8 cellular contexts compared by ENCODE assay signal in genomic region chr1:230868736-230869385, GRCh38. TPM values are rescaled to one million over a fixed set of nuclear protein-coding genes. Genes with fewer than 3 reads are reported as not detected.
A peak's percentile ranks its signal among the peaks of the same experiment; 100 is the strongest.
DNase-seq lines count a peak whose midpoint lies in the region; ATAC-seq and TF ChIP-seq lines count a peak whose summit lies in the region.

No MANE protein-coding gene starts in this region.

- H3K36me3 Mint-ChIP-seq in progenitor cell of endocrine pancreas (ENCODE audit: insufficient read depth): peaks cover 1% of the 10 kb centered on the region

- H3K9me3 Mint-ChIP-seq in progenitor cell of endocrine pancreas (ENCODE audit: low read depth): no peaks in the 10 kb centered on the region

- no peaks in the 10 kb centered on the region for H3K27me3 Mint-ChIP-seq in progenitor cell of endocrine pancreas

- ATAC-seq in HG02678 (IDR thresholded peaks at IDR 0.05; ENCODE audit: unreplicated experiment): peak; percentile 51
- peak; percentile 56 to 60 for ATAC-seq in left cardiac atrium

- peak overlapping the region; percentile 99 for H3K27ac Mint-ChIP-seq in progenitor cell of endocrine pancreas

- peak in 3 of 4 experiments; percentile 7 to 14 (median 11) for DNase-seq in stimulated activated CD4-positive, alpha-beta T cell treated with anti-CD3 and anti-CD28 coated beads, Interleukin-1b, Interleukin-23, amount 100 ng/mL, for 24 hours (ENCODE audit: low read depth in 4 of 4, low spot score in 1 of 4)
- no peak for DNase-seq in stimulated activated CD4-positive, alpha-beta T cell treated with anti-CD3 and anti-CD28 coated beads, Interleukin-4, amount 100 ng/mL, for 1 hour
- DNase-seq in NCI-H1694 treated with DMSO at 0.1 percent for 48 hours (lab: John Stamatoyannopoulos, UW): peak; percentile 100
- DNase-seq in activated naive CD4-positive, alpha-beta T cell treated with anti-CD3 and anti-CD28 coated beads, Interleukin-2, amount 50 U/mL, for 16 hours: peak; percentile 17
- peak; percentile 71 for DNase-seq in left cardiac atrium
- peak; percentile 37 for DNase-seq in progenitor cell of endocrine pancreas (ENCODE audit: low spot score, unreplicated experiment)
- no peak for DNase-seq in cortex of kidney (lab: John Stamatoyannopoulos, UW)

- H3K4me3 Mint-ChIP-seq in progenitor cell of endocrine pancreas (ENCODE audit: low read depth): peak overlapping the region; percentile 85

- peaks cover 38% of the 10 kb centered on the region for H3K4me1 Mint-ChIP-seq in progenitor cell of endocrine pancreas (ENCODE audit: low read depth)

- intact Hi-C loops in left cardiac atrium (cut with DNase I): loop anchor here in 1 of 2 donors (5.0 kb wide), 1 partner anchor 72 kb away; no protein-coding TSS in a partner anchor

- TF ChIP-seq CTCF in progenitor cell of endocrine pancreas (IDR thresholded peaks at IDR 0.05; ENCODE audit: unreplicated experiment): no peak

RNA-seq across cellular contexts. Expression of gene C1orf198, which starts 0.5 kb away (rescaled TPM):
- total RNA-seq in left cardiac atrium (10 to 100 TPM; 51.8 to 54.8 TPM), progenitor cell of endocrine pancreas (67.8 and 70.1 TPM in 2 replicates)

Comparison
In these comparisons a context has a peak if more than half of its experiments do, and no peak if none do; other contexts are left out.
1. DNase-seq: peak in stimulated activated CD4-positive, alpha-beta T cell treated with anti-CD3 and anti-CD28 coated beads, Interleukin-1b, Interleukin-23, amount 100 ng/mL, for 24 hours (3 of 4), NCI-H1694 treated with DMSO at 0.1 percent for 48 hours (single experiment), activated naive CD4-positive, alpha-beta T cell treated with anti-CD3 and anti-CD28 coated beads, Interleukin-2, amount 50 U/mL, for 16 hours (single experiment), left cardiac atrium (single experiment) and progenitor cell of endocrine pancreas (single experiment); none in stimulated activated CD4-positive, alpha-beta T cell treated with anti-CD3 and anti-CD28 coated beads, Interleukin-4, amount 100 ng/mL, for 1 hour (single experiment) and cortex of kidney (single experiment).